ENCODE assay signal across 16 cellular contexts in the genomic region with DNA sequence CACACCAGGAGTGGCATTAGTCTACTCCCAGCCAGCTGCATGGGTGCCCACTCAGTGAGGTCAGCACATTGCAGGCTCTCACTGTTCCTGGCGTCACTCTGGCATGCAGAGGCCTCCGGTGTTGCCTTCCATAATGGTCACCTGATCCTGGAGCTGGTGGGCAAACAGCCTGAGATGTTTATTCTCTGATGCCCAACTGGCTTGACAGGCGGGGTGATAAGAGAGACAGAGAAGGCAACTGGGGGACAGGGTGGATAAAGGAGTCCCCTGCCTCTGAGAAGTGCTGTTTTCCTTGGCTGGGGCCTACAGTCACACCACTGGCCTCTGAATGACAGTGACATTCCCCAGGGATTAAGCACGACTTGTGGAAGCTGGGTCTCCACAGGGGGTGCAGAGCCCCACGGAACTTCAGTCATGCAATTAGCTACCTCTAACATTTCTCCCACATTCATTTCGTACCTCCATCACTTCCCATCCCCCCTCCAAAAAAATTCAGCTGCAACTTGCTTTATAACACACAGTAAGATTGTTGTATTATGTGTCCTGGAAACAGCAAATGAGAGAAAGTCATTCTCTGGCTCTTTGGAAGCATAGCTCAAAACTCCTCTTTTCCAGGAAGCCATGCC. TPM values are rescaled to one million over a fixed set of nuclear protein-coding genes. Genes with fewer than 3 reads are reported as not detected.
DNase-seq lines count a peak whose midpoint lies in the region; ATAC-seq, FAIRE-seq and TF ChIP-seq lines count a peak whose summit lies in the region.
"Had no signal": no experiment of that assay in that cellular context is flagged by ENCODE, and none has a peak within 500 bp of the region (broad histone marks: within the 10 kb centered on the region; RNA-seq: fewer than 3 reads in every experiment).

No MANE protein-coding gene starts in this region.

- H3K9ac ChIP-seq in neuronal stem cell (ENCODE audit: low read depth, low read length, poor library complexity) (no peak overlapping the region), GM23248 (no peak overlapping the region)

- H3K27ac ChIP-seq in neuronal stem cell (replicated peaks; ENCODE audit: low read length) (peak overlapping the region; percentile 29), GM23248 (no peak overlapping the region)

- no peak for TF ChIP-seq POLR2A in GM12891 (IDR thresholded peaks at IDR 0.05; ENCODE audit: low read depth, low read length)

- H3K9me3 ChIP-seq in neuronal stem cell (replicated peaks in 1 of 2; ENCODE audit: control insufficient read depth in 2 of 2, insufficient read depth in 1 of 2, low read depth in 1 of 2, low read length in 2 of 2) (no peaks in the 10 kb centered on the region), GM23248 (ENCODE audit: low read depth) (no peaks in the 10 kb centered on the region)

- H3K9me2 ChIP-seq in GM23248 (ENCODE audit: insufficient read depth) = no peaks in the 10 kb centered on the region

- no peaks in the 10 kb centered on the region for H4K20me1 ChIP-seq in GM23248 (ENCODE audit: insufficient read depth)

- intact Hi-C loops in Right ventricle myocardium inferior (cut with DNase I) = no loop called here

- H2AFZ ChIP-seq in neuronal stem cell (ENCODE audit: low read length) (peak overlapping the region; percentile 24), GM23248 (no peak overlapping the region)

- DNase-seq in Caki2 (ENCODE audit: low read depth) (peak; percentile 91), NCI-H69 (lab: John Stamatoyannopoulos, UW) (peak; percentile 13), Right ventricle myocardium inferior (ENCODE audit: missing footprints) (no peak), neuronal stem cell (ENCODE audit: low spot score) (no peak), GM12891 (ENCODE audit: insufficient read length, low spot score) (no peak), GM23248 (no peak), COLO829 (ENCODE audit: low spot score) (no peak)
- DNase-seq: DND-41; NCI-H1092 treated with DMSO at 0.1 percent for 48 hours; stimulated activated CD4-positive, alpha-beta T cell treated with anti-CD3 and anti-CD28 coated beads, Interleukin-4, amount 100 ng/mL, for 1 hour had no signal

- no peak overlapping the region for H4K91ac ChIP-seq in neuronal stem cell (ENCODE audit: low read depth, low read length, poor library complexity)

- no peaks in the 10 kb centered on the region for H3K79me2 ChIP-seq in GM23248 (ENCODE audit: insufficient read depth)

- H2BK120ac ChIP-seq in neuronal stem cell (ENCODE audit: low read depth, low read length) = no peak overlapping the region

- ATAC-seq in Right ventricle myocardium inferior = peak; percentile 80
- no peak for ATAC-seq in GM21737 (IDR thresholded peaks at IDR 0.05; ENCODE audit: unreplicated experiment)
- ATAC-seq: stimulated activated effector memory CD8-positive, alpha-beta T cell treated with anti-CD3 and anti-CD28 coated beads, Interleukin-12 subunit alpha, Interleukin-12 subunit beta, amount 100 ng/mL, for 72 hours had no signal

- H2BK5ac ChIP-seq in neuronal stem cell (ENCODE audit: low read length) = no peak overlapping the region

- no peak overlapping the region for H3K14ac ChIP-seq in neuronal stem cell (ENCODE audit: low read length)

- peak overlapping the region; percentile 49 for H3K18ac ChIP-seq in neuronal stem cell (ENCODE audit: low read length)

- peaks cover 13 to 17% of the 10 kb centered on the region in 2 donors for H3K4me1 ChIP-seq in neuronal stem cell (ENCODE audit: control insufficient read depth in 2 of 2, insufficient read depth in 1 of 2, low read depth in 1 of 2, low read length in 2 of 2)
- H3K4me1 ChIP-seq in GM23248 (ENCODE audit: insufficient read depth) = no peaks in the 10 kb centered on the region

- no peak overlapping the region for H2BK15ac ChIP-seq in neuronal stem cell (ENCODE audit: low read length)

- H3F3A ChIP-seq in GM23248 (ENCODE audit: insufficient read depth) = no peaks in the 10 kb centered on the region

- H2AK5ac ChIP-seq in neuronal stem cell (ENCODE audit: low read depth, low read length) = no peak overlapping the region

- H2BK12ac ChIP-seq in neuronal stem cell (ENCODE audit: low read length) = no peak overlapping the region

- WGBS in neuronal stem cell (ENCODE audit: extremely low coverage in 2 of 2, insufficient read length in 2 of 2, insufficient replicate concordance in 1 of 2), 2 donors = 0% methylated on average over 1 of the region's 6 CpGs; no CpG with 5 or more reads in 1 of the 2 donors
- 50 to 57% methylated on average over 6 of the region's 6 CpGs for WGBS in GM23248 (ENCODE audit: low coverage in 1 of 2, low lambda C conversion rate in 2 of 2, missing lambda C conversion rate in 2 of 2), 2 experiments

- no peak overlapping the region for H3K4me3 ChIP-seq in neuronal stem cell (ENCODE audit: low read length in 2 of 2)
- no peak overlapping the region for H3K4me3 ChIP-seq in GM23248

- no peak overlapping the region for H4K8ac ChIP-seq in neuronal stem cell (ENCODE audit: low read depth, low read length)

- no peak overlapping the region for H3K4me2 ChIP-seq in neuronal stem cell (ENCODE audit: insufficient read depth, low read length, poor library complexity, severe bottlenecking)
- H3K4me2 ChIP-seq in GM23248 (ENCODE audit: unreplicated experiment) = no peak overlapping the region

- in situ Hi-C loops in Caki2 (cut with HindIII; ENCODE audit: low pct_unique_long_range_greater_than_20kb, low sequenced_read_pairs) = no loop called here
- in situ Hi-C loops in GM23248 (cut with MboI) = no loop called here

- no peak for FAIRE-seq in GM12891 (lab: Jason Lieb, UNC)
- FAIRE-seq: colon, GM19239, TTC549 had no signal

- H3K79me1 ChIP-seq in neuronal stem cell (ENCODE audit: low read depth, low read length) = no peaks in the 10 kb centered on the region

- peaks cover 0 to 41% (median 2%) of the 10 kb centered on the region in 3 experiments for H3K27me3 ChIP-seq in neuronal stem cell (ENCODE audit: control insufficient read depth in 3 of 3, insufficient read depth in 3 of 3, low read depth in 1 of 3, low read length in 3 of 3)
- H3K27me3 ChIP-seq in GM23248 (replicated peaks; ENCODE audit: insufficient read depth) = peaks cover 18% of the 10 kb centered on the region

- no peak overlapping the region for H3K23ac ChIP-seq in neuronal stem cell (ENCODE audit: low read depth, low read length, poor library complexity)

- H3K4ac ChIP-seq in neuronal stem cell (ENCODE audit: low read length) = no peak overlapping the region

- H3K36me3 ChIP-seq in neuronal stem cell (replicated peaks in 1 of 2; ENCODE audit: control insufficient read depth in 2 of 2, insufficient read depth in 2 of 2, low read length in 2 of 2) (no peaks in the 10 kb centered on the region), GM23248 (ENCODE audit: low read depth) (no peaks in the 10 kb centered on the region)

TF ChIP-seq in GM12891, 5 proteins besides CTCF, POLR2A, EP300 and RAD21:
- no peak for TF ChIP-seq POLR2AphosphoS5 (IDR thresholded peaks at IDR 0.05; ENCODE audit: low read depth, low read length)
- TF ChIP-seq POU2F2 (IDR thresholded peaks at IDR 0.05; ENCODE audit: low read depth, low read length) = no peak
- no peak for TF ChIP-seq SPI1 (IDR thresholded peaks at IDR 0.05; ENCODE audit: low read depth, low read length)
- TF ChIP-seq TAF1 (IDR thresholded peaks at IDR 0.05; ENCODE audit: low read depth, low read length) = no peak
- TF ChIP-seq PAX5 (IDR thresholded peaks at IDR 0.05; ENCODE audit: insufficient read depth, low read length, severe bottlenecking) = no peak

RNA-seq across cellular contexts. Expression of a gene that starts 7.1 kb away (rescaled TPM):
- total RNA-seq in Caki2 (2014; rRNA removed; shearing (Covaris generic); ENCODE audit: low replicate concordance) = 7.2 and 7.7 TPM in 2 replicates
- total RNA-seq in Right ventricle myocardium inferior = 103 TPM
- polyA plus RNA-seq in neuronal stem cell (2013, experiment 1 of 2) = 0.56 TPM
- polyA plus RNA-seq in neuronal stem cell (2013, experiment 2 of 2) = 0.48 TPM
- polyA plus RNA-seq in GM12891 (2012; ENCODE audit: low read depth, missing spikeins) = 0.86 TPM
- 0.13 TPM in 1 of 2 replicates, not detected in the other for total RNA-seq in GM23248 (2014; rRNA removed; shearing (Covaris generic))
- not detected in 2 replicates for polyA plus RNA-seq in GM23248 (2016; fragmentation: Nextera tagmentation; extraction: Ambion mirVana)
- total RNA-seq: HT-29 had no signal

Comparison
In these comparisons a context has a peak if more than half of its experiments do, and no peak if none do; other contexts are left out.
1. DNase-seq: peak in Caki2 (single experiment) and NCI-H69 (single experiment); none in Right ventricle myocardium inferior (single experiment), neuronal stem cell (single experiment), GM12891 (single experiment), GM23248 (single experiment) and COLO829 (single experiment).
2. RNA of a gene that starts 7.1 kb away (total RNA-seq): 103 TPM in Right ventricle myocardium inferior (single experiment); 7.2 to 7.7 TPM in Caki2 and 0.13 TPM in GM23248; every median in the first group is over 10 times any median in the second.